15 cellular contexts compared by ENCODE assay signal in the genomic region with DNA sequence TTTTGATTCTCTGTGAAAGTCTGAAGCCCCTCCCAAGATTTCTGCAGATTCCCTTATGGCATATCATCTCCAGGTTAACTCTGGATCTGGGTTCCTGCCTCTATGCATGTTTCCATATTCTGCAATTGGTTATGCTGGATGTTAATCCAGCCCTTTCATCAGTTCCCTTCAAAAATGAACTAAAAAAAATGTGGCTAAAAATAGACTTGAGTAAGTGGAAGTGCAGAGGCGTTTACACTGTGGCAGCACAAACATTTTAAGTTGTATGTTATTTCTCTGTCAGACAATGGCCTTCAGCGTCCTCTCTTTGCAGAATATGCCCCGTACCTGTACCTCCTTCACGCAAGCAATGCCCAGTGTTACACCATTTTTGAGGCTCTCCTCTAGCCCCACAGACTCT. TPM values are rescaled to one million over a fixed set of nuclear protein-coding genes. Genes with fewer than 3 reads are reported as not detected.
"Had no signal": no experiment of that assay in that cellular context is flagged by ENCODE, and none has a peak within 500 bp of the region (broad histone marks: within the 10 kb centered on the region; RNA-seq: fewer than 3 reads in every experiment).

No MANE protein-coding gene starts in this region.

- H3K4me3 Mint-ChIP-seq: activated B cell treated with CpG ODN at 0.5 μM for 24 hours; activated CD4-positive, alpha-beta T cell treated with anti-CD3 and anti-CD28 coated beads, Interleukin-2, amount 10 ng/mL, durations not matched to agents 24 days and 14 days; activated T-helper 1 cell treated with anti-CD3 and anti-CD28 coated beads, Interleukin-12 subunit alpha, Interleukin-12 subunit beta, Interleukin-2, Interleukin-4 antibody, amounts not matched to agents 30 ng/mL and 10 ng/mL and 1 ng/mL, durations not matched to agents 14 hours and 24 hours and 36 hours; memory B cell; nephron; stimulated activated naive CD8-positive, alpha-beta T cell treated with anti-CD3 and anti-CD28 coated beads, Interleukin-15, Interleukin-2, amounts not matched to agents 100 ng/mL and 50 ng/mL, for 24 hours had no signal

- H3K9me3 ChIP-seq: gastrocnemius medialis, heart right ventricle, ovary, thoracic aorta had no signal

- H3K9me3 Mint-ChIP-seq: activated B cell treated with CpG ODN at 0.5 μM for 24 hours; activated CD4-positive, alpha-beta T cell treated with anti-CD3 and anti-CD28 coated beads, Interleukin-2, amount 10 ng/mL, durations not matched to agents 24 days and 14 days; activated T-helper 1 cell treated with anti-CD3 and anti-CD28 coated beads, Interleukin-12 subunit alpha, Interleukin-12 subunit beta, Interleukin-2, Interleukin-4 antibody, amounts not matched to agents 30 ng/mL and 10 ng/mL and 1 ng/mL, durations not matched to agents 14 hours and 24 hours and 36 hours; nephron had no signal

- H3K4me1 Mint-ChIP-seq: activated B cell treated with CpG ODN at 0.5 μM for 24 hours; activated CD4-positive, alpha-beta T cell treated with anti-CD3 and anti-CD28 coated beads, Interleukin-2, amount 10 ng/mL, durations not matched to agents 24 days and 14 days; memory B cell; nephron had no signal

- H3K27ac ChIP-seq: epithelial cell of prostate, gastrocnemius medialis, heart right ventricle, ovary, thoracic aorta had no signal

- H3K4me3 ChIP-seq: gastrocnemius medialis, heart right ventricle, ovary, thoracic aorta had no signal

- H3K36me3 ChIP-seq: gastrocnemius medialis, ovary, thoracic aorta had no signal

- H3K4me1 ChIP-seq: gastrocnemius medialis had no signal

- H3K27me3 Mint-ChIP-seq: activated B cell treated with CpG ODN at 0.5 μM for 24 hours; activated CD4-positive, alpha-beta T cell treated with anti-CD3 and anti-CD28 coated beads, Interleukin-2, amount 10 ng/mL, durations not matched to agents 24 days and 14 days; memory B cell; stimulated activated naive CD8-positive, alpha-beta T cell treated with anti-CD3 and anti-CD28 coated beads, Interleukin-15, Interleukin-2, amounts not matched to agents 100 ng/mL and 50 ng/mL, for 24 hours had no signal

- DNase-seq: activated B cell treated with CpG ODN at 0.5 μM for 24 hours; activated CD4-positive, alpha-beta T cell treated with anti-CD3 and anti-CD28 coated beads, Interleukin-2, amount 10 ng/mL, durations not matched to agents 24 days and 14 days; activated naive CD4-positive, alpha-beta T cell; cortex of kidney; effector memory CD4-positive, alpha-beta T cell; gastrocnemius medialis; heart right ventricle; ovary; stimulated activated CD4-positive, alpha-beta T cell treated with anti-CD3 and anti-CD28 coated beads, Interleukin-4, amount 100 ng/mL, for 24 hours had no signal

- H3K27me3 ChIP-seq: gastrocnemius medialis, heart right ventricle, ovary had no signal

- H3K27ac Mint-ChIP-seq: activated B cell treated with CpG ODN at 0.5 μM for 24 hours; activated CD4-positive, alpha-beta T cell treated with anti-CD3 and anti-CD28 coated beads, Interleukin-2, amount 10 ng/mL, durations not matched to agents 24 days and 14 days; activated T-helper 1 cell treated with anti-CD3 and anti-CD28 coated beads, Interleukin-12 subunit alpha, Interleukin-12 subunit beta, Interleukin-2, Interleukin-4 antibody, amounts not matched to agents 30 ng/mL and 10 ng/mL and 1 ng/mL, durations not matched to agents 14 hours and 24 hours and 36 hours; memory B cell; nephron; stimulated activated naive CD8-positive, alpha-beta T cell treated with anti-CD3 and anti-CD28 coated beads, Interleukin-15, Interleukin-2, amounts not matched to agents 100 ng/mL and 50 ng/mL, for 24 hours had no signal

- H3K36me3 Mint-ChIP-seq: memory B cell had no signal

RNA-seq across cellular contexts. Expression of gene MGST1, which starts 11.5 kb away (rescaled TPM):
- total RNA-seq: activated B cell treated with CpG ODN at 0.5 μM for 24 hours had no signal
